In genomic region chr2:239673641-239674040, GRCh38 we compare ENCODE assay signal across 22 cellular contexts.
"Had no signal": no experiment of that assay in that cellular context is flagged by ENCODE, and none has a peak within 500 bp of the region (broad histone marks: within the 10 kb centered on the region; RNA-seq: fewer than 3 reads in every experiment).

No MANE protein-coding gene starts in this region.

- H3K27me3 ChIP-seq: dorsolateral prefrontal cortex, neural progenitor cell, right lobe of liver, spleen, thyroid gland, uterus had no signal

- H3K9me3 ChIP-seq: heart right ventricle, mucosa of descending colon, prostate gland, right lobe of liver, spleen, thyroid gland, uterus had no signal

- ATAC-seq: esophagus mucosa; heart right ventricle; mucosa of descending colon; naive thymus-derived CD8-positive, alpha-beta T cell; right lobe of liver had no signal

- DNase-seq: cortex of kidney; dorsolateral prefrontal cortex; effector memory CD4-positive, alpha-beta T cell; heart right ventricle; hypothalamus; kidney glomerular epithelial cell; mammary epithelial cell; mucosa of descending colon; naive thymus-derived CD8-positive, alpha-beta T cell; nucleus accumbens; spleen; stimulated activated CD4-positive, alpha-beta T cell treated with anti-CD3 and anti-CD28 coated beads, Interleukin-15, amount 100 ng/mL, for 24 hours; stimulated activated CD4-positive, alpha-beta T cell treated with anti-CD3 and anti-CD28 coated beads, Interleukin-2, amount 100 ng/mL, for 24 hours; stimulated activated CD4-positive, alpha-beta T cell treated with anti-CD3 and anti-CD28 coated beads, Interleukin-4, amount 100 ng/mL, for 4 hours; stimulated activated naive CD4-positive, alpha-beta T cell treated with Interleukin-2 at 50 U/mL for 16 hours; thyroid gland; uterus had no signal

- H3K27ac ChIP-seq: dorsolateral prefrontal cortex, heart right ventricle, neural progenitor cell, parathyroid adenoma, prostate gland, right lobe of liver, spleen, thyroid gland, uterus had no signal

- H3K36me3 ChIP-seq: heart right ventricle, neural progenitor cell, prostate gland, right lobe of liver, spleen, thyroid gland, uterus had no signal

- H3K4me3 ChIP-seq: dorsolateral prefrontal cortex, heart right ventricle, mucosa of descending colon, neural progenitor cell, prostate gland, right lobe of liver, spleen, thyroid gland, uterus had no signal

- H3K4me1 ChIP-seq: heart right ventricle, neural progenitor cell, parathyroid adenoma, prostate gland, right lobe of liver, spleen, thyroid gland, uterus had no signal
